ENCODE assay signal across 8 cellular contexts in the genomic region with DNA sequence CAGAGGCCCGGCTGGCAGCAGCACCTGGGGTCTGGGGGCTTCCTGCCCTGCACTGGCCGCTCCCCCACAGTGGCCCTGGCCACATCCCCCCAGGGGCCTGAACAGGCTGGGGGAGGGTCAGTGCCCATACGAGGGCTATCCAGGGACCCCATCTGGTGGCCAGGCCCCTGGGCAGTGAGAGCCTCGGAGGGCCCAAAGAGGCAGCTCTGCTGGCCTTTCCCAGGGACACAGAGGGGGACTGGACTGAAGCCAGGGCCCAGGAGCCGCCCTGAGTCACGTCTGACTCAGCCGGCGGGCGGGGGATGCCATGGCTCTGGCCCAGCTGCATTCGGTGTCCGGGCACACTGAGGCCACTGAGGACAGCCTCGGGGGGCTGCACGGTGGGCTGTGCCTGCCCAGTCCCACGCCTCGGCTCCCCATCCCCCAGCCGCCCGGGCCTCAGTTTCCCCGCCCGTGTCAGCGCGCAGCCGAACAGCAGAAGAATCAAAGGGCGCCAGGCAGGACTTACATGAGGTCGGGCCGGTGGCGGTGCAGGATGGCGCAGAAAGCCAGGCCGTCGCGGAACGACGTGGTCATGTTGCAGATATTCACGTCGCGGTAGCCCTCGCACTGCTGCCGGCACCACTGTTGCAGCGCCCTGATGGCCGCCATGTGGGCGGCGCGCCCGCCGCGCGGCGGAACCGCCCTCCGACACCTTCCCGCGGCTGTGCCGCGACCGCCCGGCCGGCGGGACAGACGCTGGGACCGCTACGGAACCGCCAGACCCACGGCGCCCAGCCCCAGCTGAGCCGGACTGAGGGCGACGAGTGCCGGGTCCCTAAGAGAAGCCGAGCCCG. TPM values are rescaled to one million over a fixed set of nuclear protein-coding genes. Genes with fewer than 3 reads are reported as not detected.
DNase-seq lines count a peak whose midpoint lies in the region; ATAC-seq and TF ChIP-seq lines count a peak whose summit lies in the region.

A gene (minus strand): TSS at position 795 of the 836 bp plus-strand sequence. CDS start 144 bp downstream, at position 651.

- H3K27me3 Mint-ChIP-seq in memory B cell, result peaks cover 4% of the 10 kb centered on the region

- peak within 1 kb of the TSS; percentile 84 for H3K4me3 Mint-ChIP-seq in memory B cell

- H3K4me1 ChIP-seq in endocrine pancreas (ENCODE audit: control insufficient read depth, insufficient read depth, low read length), result no peaks in the 10 kb centered on the region

- ATAC-seq in GM19452 (IDR thresholded peaks at IDR 0.05; ENCODE audit: unreplicated experiment) (peak; percentile 31), memory B cell (ENCODE audit: low read depth) (peak; percentile 20)

- H3K36me3 ChIP-seq in endocrine pancreas (ENCODE audit: control insufficient read depth, insufficient read depth, low read length), result no peaks in the 10 kb centered on the region

- peaks cover 11% of the 10 kb centered on the region for H3K4me1 Mint-ChIP-seq in memory B cell

- H3K4me3 ChIP-seq in WI38 (ENCODE audit: low read depth, low read length) (peak within 1 kb of the TSS; percentile 89), endocrine pancreas (ENCODE audit: control insufficient read depth, insufficient read depth, low read length) (no peak within 1 kb of the TSS)

- no peak within 1 kb of the TSS for H3K27ac Mint-ChIP-seq in memory B cell

- no peaks in the 10 kb centered on the region for H3K36me3 Mint-ChIP-seq in memory B cell

- peak within 1 kb of the TSS; percentile 84 for H3K27ac ChIP-seq in temporal lobe (ENCODE audit: low read depth, low read length)

- no peaks in the 10 kb centered on the region for H3K9me3 ChIP-seq in endocrine pancreas (ENCODE audit: control insufficient read depth, low read length)

- no peak for TF ChIP-seq CTCF in WI38 (IDR thresholded peaks at IDR 0.05; ENCODE audit: low read depth, low read length)

- DNase-seq in DMS53 treated with DMSO at 0.1 percent for 48 hours (lab: John Stamatoyannopoulos, UW; ENCODE audit: unreplicated experiment) (peak; percentile 24), HS-27A (ENCODE audit: low read depth) (peak; percentile 66), memory B cell (ENCODE audit: low spot score in 2 of 2) (no peak), NK-92 (lab: John Stamatoyannopoulos, UW; ENCODE audit: unreplicated experiment) (no peak)

- peak within 1 kb of the TSS; percentile 60 for H3K9ac ChIP-seq in endocrine pancreas (ENCODE audit: control insufficient read depth, insufficient read depth, low read length)

- H3K27me3 ChIP-seq in endocrine pancreas (ENCODE audit: control insufficient read depth, insufficient read depth, low read length), result no peaks in the 10 kb centered on the region

- H3K9me3 Mint-ChIP-seq in memory B cell, result no peaks in the 10 kb centered on the region

RNA-seq across cellular contexts. Expression of the gene that starts here (rescaled TPM):
- 4.7 TPM for total RNA-seq in temporal lobe

Comparison
In these comparisons a context has a peak if more than half of its experiments do, and no peak if none do; other contexts are left out.
1. DNase-seq: peak in DMS53 treated with DMSO at 0.1 percent for 48 hours (single experiment) and HS-27A (single experiment); none in memory B cell (0 of 2) and NK-92 (single experiment).